27 cellular contexts compared by ENCODE assay signal in the genomic region with DNA sequence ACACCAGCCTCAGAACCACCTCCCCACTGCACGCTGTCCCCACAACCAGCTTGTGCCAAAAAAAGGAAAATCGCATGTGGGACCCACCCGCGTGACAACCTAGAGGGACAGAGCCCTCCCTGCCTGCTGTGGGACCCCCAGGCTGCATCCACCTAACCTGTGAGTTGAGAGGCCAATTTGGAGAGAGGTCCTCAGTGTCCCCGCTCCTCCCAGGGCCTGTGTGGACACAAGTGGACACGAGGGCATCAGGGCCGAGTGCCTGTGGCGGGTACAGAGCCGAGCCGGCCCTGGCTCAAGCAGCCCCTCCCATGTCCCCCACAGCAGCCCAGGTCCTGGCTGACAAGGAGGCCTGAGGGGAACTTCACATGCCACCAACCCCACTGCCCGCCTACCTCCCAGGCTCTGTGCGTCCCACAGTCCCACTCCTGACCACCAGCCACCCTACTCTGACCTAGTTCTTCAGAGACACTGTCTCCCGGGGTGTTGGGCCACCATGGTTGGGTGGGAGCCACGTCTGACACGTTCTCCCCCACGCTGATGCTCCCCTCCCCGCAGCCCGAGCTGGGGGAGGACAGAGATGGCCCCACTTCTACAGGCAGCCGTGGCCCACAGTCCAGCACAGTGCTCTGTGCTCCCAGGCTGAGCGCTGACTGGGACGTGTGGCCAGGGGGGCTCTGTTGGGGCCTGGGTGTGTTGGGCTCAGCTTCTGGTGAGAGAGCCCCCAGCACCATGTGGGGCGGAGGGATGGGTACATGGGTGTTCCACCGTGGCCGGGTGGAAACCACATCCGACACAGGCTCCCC. TPM values are rescaled to one million over a fixed set of nuclear protein-coding genes. Genes with fewer than 3 reads are reported as not detected.
A peak's percentile ranks its signal among the peaks of the same experiment; 100 is the strongest.
DNase-seq lines count a peak whose midpoint lies in the region; ATAC-seq and TF ChIP-seq lines count a peak whose summit lies in the region.
"Had no signal": no experiment of that assay in that cellular context is flagged by ENCODE, and none has a peak within 500 bp of the region (broad histone marks: within the 10 kb centered on the region; RNA-seq: fewer than 3 reads in every experiment).

No MANE protein-coding gene starts in this region.

- no peak overlapping the region for H4K8ac ChIP-seq in IMR-90 (ENCODE audit: low read depth in 2 of 2, low read length in 2 of 2)

- H2AK5ac ChIP-seq in IMR-90 (ENCODE audit: low read depth, low read length): no peak overlapping the region

- no peak overlapping the region for H3K4ac ChIP-seq in IMR-90 (ENCODE audit: low read depth, low read length)

- H3K27me3 ChIP-seq in IMR-90 (ENCODE audit: control insufficient read depth, insufficient read depth, low read length) (no peaks in the 10 kb centered on the region), endodermal cell (ENCODE audit: control insufficient read depth, insufficient read depth, low read length, poor library complexity, severe bottlenecking) (no peaks in the 10 kb centered on the region), prostate gland (replicated peaks; ENCODE audit: insufficient read depth) (no peaks in the 10 kb centered on the region)
- H3K27me3 ChIP-seq: adrenal gland, dorsolateral prefrontal cortex, esophagus squamous epithelium, foreskin keratinocyte, tibial artery had no signal

- ATAC-seq in left ventricle myocardium superior: no peak
- no peak for ATAC-seq in Right ventricle myocardium inferior
- no peak for ATAC-seq in IMR-90 (ENCODE audit: low read depth)
- no peak for ATAC-seq in HG03025 (IDR thresholded peaks at IDR 0.05; ENCODE audit: low FRiP score, unreplicated experiment)
- ATAC-seq: activated CD8-positive, alpha-beta memory T cell treated with anti-CD3 and anti-CD28 coated beads, Interleukin-2, amount 10 ng/mL, durations not matched to agents 7 days and 5 days had no signal

- no TSS peak for BruUV-seq in IMR-90 (replicated peaks; lab: Mats Ljungman, UMichigan)

- dilution Hi-C loops in IMR-90 (cut with HindIII; ENCODE audit: low sequenced_read_pairs, unreplicated experiment): no loop called here

- peak overlapping the region; percentile 13 for H2AFZ ChIP-seq in IMR-90 (replicated peaks; ENCODE audit: low read length, poor library complexity)
- H2AFZ ChIP-seq: parathyroid adenoma had no signal

- H4K20me1 ChIP-seq in IMR-90 (ENCODE audit: insufficient read depth, low read length): peaks cover 34% of the 10 kb centered on the region

- no peak for TF ChIP-seq POLR2A in IMR-90 (IDR thresholded peaks at IDR 0.05; ENCODE audit: low read depth, low read length)
- TF ChIP-seq POLR2A in prostate gland (IDR thresholded peaks at IDR 0.05): no peak

- H2BK20ac ChIP-seq in IMR-90 (ENCODE audit: low read depth, low read length): no peak overlapping the region

- H3K4me3 ChIP-seq in IMR-90 (ENCODE audit: insufficient read depth, low read depth, low read length): no peak overlapping the region
- no peak overlapping the region for H3K4me3 ChIP-seq in endodermal cell (ENCODE audit: low read length)
- H3K4me3 ChIP-seq in prostate gland: no peak overlapping the region
- H3K4me3 ChIP-seq: adrenal gland, dorsolateral prefrontal cortex, esophagus squamous epithelium, K562, tibial artery had no signal

- H3K4me3 Mint-ChIP-seq in endodermal cell (no peak overlapping the region), progenitor cell of endocrine pancreas (ENCODE audit: low read depth) (no peak overlapping the region)
- H3K4me3 Mint-ChIP-seq: activated CD8-positive, alpha-beta memory T cell treated with anti-CD3 and anti-CD28 coated beads, Interleukin-2, amount 10 ng/mL, durations not matched to agents 7 days and 5 days; B cell; brain; memory B cell; neural crest cell; T-helper 1 cell treated with Interleukin-12 subunit alpha and Interleukin-12 subunit beta and Interleukin-4 antibody, amounts not matched to agents 30 μg/mL and 1 μg/mL, for 36 hours had no signal

- H3K4me1 ChIP-seq in IMR-90 (ENCODE audit: control insufficient read depth, insufficient read depth, low read length) (no peaks in the 10 kb centered on the region), endodermal cell (ENCODE audit: control insufficient read depth, insufficient read depth, low read length) (no peaks in the 10 kb centered on the region), prostate gland (replicated peaks) (no peaks in the 10 kb centered on the region)
- H3K4me1 ChIP-seq: adrenal gland, foreskin keratinocyte, parathyroid adenoma, tibial artery had no signal

- peak overlapping the region; percentile 24 for H2AK9ac ChIP-seq in IMR-90 (replicated peaks; ENCODE audit: low read depth, low read length, poor library complexity)

- H3K79me1 ChIP-seq in IMR-90 (ENCODE audit: low read depth in 1 of 2, low read length in 2 of 2): peaks cover 13 to 17% of the 10 kb centered on the region in 2 experiments

- H3K9ac ChIP-seq in IMR-90 (ENCODE audit: low read depth, low read length) (no peak overlapping the region), endodermal cell (ENCODE audit: extremely low read depth, low read length, poor library complexity, severe bottlenecking) (no peak overlapping the region)
- H3K9ac ChIP-seq: parathyroid adenoma had no signal

- in situ Hi-C loops in IMR-90 (cut with MboI; ENCODE audit: low sequenced_read_pairs): loop anchor here (25.0 kb wide), 1 partner anchor 408 kb away; no protein-coding TSS in a partner anchor

- DNase-seq in left ventricle myocardium superior (peak; percentile 29), Right ventricle myocardium inferior (ENCODE audit: missing footprints) (no peak), IMR-90 (no peak), endodermal cell (peak; percentile 27), progenitor cell of endocrine pancreas (ENCODE audit: low spot score, unreplicated experiment) (no peak), prostate gland (ENCODE audit: low spot score) (no peak), activated gamma-delta T cell treated with Interleukin-2 at 50 U/mL for 16 hours (no peak)
- DNase-seq: activated CD4-positive, CD25-positive, alpha-beta regulatory T cell; activated CD8-positive, alpha-beta memory T cell treated with anti-CD3 and anti-CD28 coated beads, Interleukin-2, amount 10 ng/mL, durations not matched to agents 7 days and 5 days; activated T-cell treated with anti-CD3 and anti-CD28 coated beads, Interleukin-2, amount 50 U/mL, for 48 hours; DMS 273 treated with DMSO at 0.1 percent for 48 hours; esophagus squamous epithelium; HCEC 1CT; RPMI8226; stimulated activated CD4-positive, alpha-beta T cell treated with anti-CD3 and anti-CD28 coated beads, Interleukin-2, amount 100 ng/mL, for 48 hours had no signal

- WGBS in IMR-90 (ENCODE audit: extremely low coverage in 2 of 2, insufficient read length in 1 of 2), 2 experiments: 92% methylated on average over 12 of the region's 25 CpGs; no CpG with 5 or more reads in 1 of the 2 experiments
- WGBS in endodermal cell (ENCODE audit: insufficient coverage in 1 of 2, insufficient read length in 1 of 2), 2 experiments: 93 to 97% methylated on average over 15 to 25 of the region's 25 CpGs
- 80% methylated on average over 23 of the region's 25 CpGs for WGBS in prostate gland

- no peaks in the 10 kb centered on the region for H3K27me3 Mint-ChIP-seq in endodermal cell (ENCODE audit: insufficient read depth)
- H3K27me3 Mint-ChIP-seq in progenitor cell of endocrine pancreas: no peaks in the 10 kb centered on the region
- H3K27me3 Mint-ChIP-seq: activated CD8-positive, alpha-beta memory T cell treated with anti-CD3 and anti-CD28 coated beads, Interleukin-2, amount 10 ng/mL, durations not matched to agents 7 days and 5 days; B cell; brain; memory B cell had no signal

- H2BK15ac ChIP-seq in IMR-90 (ENCODE audit: low read depth, low read length): no peak overlapping the region

- no peak for TF ChIP-seq CTCF in IMR-90 (conservative IDR thresholded peaks at IDR 0.05; ENCODE audit: low read depth, low read length)
- TF ChIP-seq CTCF in endodermal cell (conservative IDR thresholded peaks at IDR 0.05): no peak
- TF ChIP-seq CTCF in progenitor cell of endocrine pancreas (IDR thresholded peaks at IDR 0.05; ENCODE audit: unreplicated experiment): no peak
- TF ChIP-seq CTCF in prostate gland (IDR thresholded peaks at IDR 0.05): no peak

- POLR2A ChIA-PET in IMR-90 (lab: Charles Lee; ENCODE audit: unreplicated experiment): no interaction called here

- intact Hi-C loops in left ventricle myocardium superior (cut with micrococcal nuclease) (loop anchor here (10.0 kb wide), 1 partner anchor 75 kb away; no protein-coding TSS in a partner anchor), Right ventricle myocardium inferior (cut with DNase I) (no loop called here), IMR-90 (cut with micrococcal nuclease) (no loop called here), prostate gland (cut with DNase I) (no loop called here)

- no peak overlapping the region for H4K91ac ChIP-seq in IMR-90 (ENCODE audit: insufficient read depth, low read depth, low read length)

- H3K9me3 Mint-ChIP-seq in endodermal cell (no peaks in the 10 kb centered on the region), progenitor cell of endocrine pancreas (ENCODE audit: low read depth) (no peaks in the 10 kb centered on the region)
- H3K9me3 Mint-ChIP-seq: brain; memory B cell; neural crest cell; T-helper 1 cell treated with Interleukin-12 subunit alpha and Interleukin-12 subunit beta and Interleukin-4 antibody, amounts not matched to agents 30 μg/mL and 1 μg/mL, for 36 hours had no signal

- no peak overlapping the region for H3K18ac ChIP-seq in IMR-90 (ENCODE audit: low read depth, low read length)

- no peak for TF ChIP-seq RAD21 in IMR-90 (IDR thresholded peaks at IDR 0.05; ENCODE audit: low read length)

- peaks cover 67% of the 10 kb centered on the region for H3K36me3 Mint-ChIP-seq in endodermal cell (ENCODE audit: low read depth)
- H3K36me3 Mint-ChIP-seq in progenitor cell of endocrine pancreas (ENCODE audit: insufficient read depth): peaks cover 4% of the 10 kb centered on the region

- no peak overlapping the region for H3K23ac ChIP-seq in IMR-90 (ENCODE audit: low read depth, low read length)

- no peak overlapping the region for H3K14ac ChIP-seq in IMR-90 (replicated peaks; ENCODE audit: low read depth, low read length)

- H2BK120ac ChIP-seq in IMR-90 (ENCODE audit: low read depth, low read length): no peak overlapping the region

- no peak overlapping the region for H3K4me2 ChIP-seq in IMR-90 (ENCODE audit: low read depth, low read length)

- H4K5ac ChIP-seq in IMR-90 (ENCODE audit: low read depth, low read length): no peak overlapping the region

- H3K27ac Mint-ChIP-seq in endodermal cell (no peak overlapping the region), progenitor cell of endocrine pancreas (peak overlapping the region; percentile 52)
- H3K27ac Mint-ChIP-seq: activated CD8-positive, alpha-beta memory T cell treated with anti-CD3 and anti-CD28 coated beads, Interleukin-2, amount 10 ng/mL, durations not matched to agents 7 days and 5 days; B cell; memory B cell; T-helper 1 cell treated with Interleukin-12 subunit alpha and Interleukin-12 subunit beta and Interleukin-4 antibody, amounts not matched to agents 30 μg/mL and 1 μg/mL, for 36 hours had no signal

- no peak overlapping the region for H2BK5ac ChIP-seq in IMR-90 (ENCODE audit: low read depth, low read length, poor library complexity, severe bottlenecking)

- H3K27ac ChIP-seq in IMR-90 (ENCODE audit: insufficient read depth, low read length): no peak overlapping the region
- no peak overlapping the region for H3K27ac ChIP-seq in endodermal cell (ENCODE audit: low read depth, low read length)
- H3K27ac ChIP-seq in prostate gland: peak overlapping the region in 1 of 2 donors; percentile 25
- H3K27ac ChIP-seq: adrenal gland, esophagus squamous epithelium, foreskin keratinocyte, parathyroid adenoma, tibial artery had no signal

- H3K36me3 ChIP-seq in IMR-90 (ENCODE audit: control insufficient read depth, insufficient read depth, low read length) (peaks cover 79% of the 10 kb centered on the region), endodermal cell (ENCODE audit: control insufficient read depth, insufficient read depth, low read length) (peaks cover 49% of the 10 kb centered on the region), prostate gland (peaks cover 32 to 53% of the 10 kb centered on the region in 2 donors)

- no peaks in the 10 kb centered on the region for H3K9me3 ChIP-seq in IMR-90 (ENCODE audit: control insufficient read depth, insufficient read depth, low read length)
- no peaks in the 10 kb centered on the region for H3K9me3 ChIP-seq in endodermal cell (ENCODE audit: control insufficient read depth, low read length)
- no peaks in the 10 kb centered on the region for H3K9me3 ChIP-seq in prostate gland
- H3K9me3 ChIP-seq: adrenal gland, esophagus squamous epithelium, tibial artery had no signal

- no peak overlapping the region for H3K56ac ChIP-seq in IMR-90 (ENCODE audit: extremely low read depth, insufficient read depth, low read length)

- H3K9me1 ChIP-seq in IMR-90 (ENCODE audit: insufficient read depth, low read length): peaks cover 3% of the 10 kb centered on the region; the same call in 1 of the 2 replicates

- no peaks in the 10 kb centered on the region for H3K4me1 Mint-ChIP-seq in endodermal cell
- H3K4me1 Mint-ChIP-seq in progenitor cell of endocrine pancreas (ENCODE audit: low read depth): no peaks in the 10 kb centered on the region
- H3K4me1 Mint-ChIP-seq: activated CD8-positive, alpha-beta memory T cell treated with anti-CD3 and anti-CD28 coated beads, Interleukin-2, amount 10 ng/mL, durations not matched to agents 7 days and 5 days; B cell; neural crest cell had no signal

- CTCF ChIA-PET in IMR-90 (lab: Yijun Ruan, JAX): no interaction called here

RNA-seq across cellular contexts. Expression of a gene that starts 19.2 kb away (rescaled TPM):
- 14.5 TPM for total RNA-seq in left ventricle myocardium superior
- 15.5 TPM for total RNA-seq in Right ventricle myocardium inferior
- 10.3 and 10.4 TPM in 2 replicates for total RNA-seq in IMR-90 (2012; rRNA removed)
- 21.4 and 22.9 TPM in 2 replicates for polyA plus RNA-seq in IMR-90 (2012; rRNA removed)
- polyA plus RNA-seq in IMR-90 (2012; cell fraction: cytosol; rRNA removed): 16.7 and 25.0 TPM in 2 replicates
- polyA plus RNA-seq in IMR-90 (2012; cell fraction: nucleus; rRNA removed; ENCODE audit: low replicate concordance): 94.1 and 274 TPM in 2 replicates
- total RNA-seq in endodermal cell: 10 to 100 TPM; 22.2 to 22.9 TPM
- 17.4 TPM for polyA plus RNA-seq in endodermal cell (2013, experiment 1 of 2)
- polyA plus RNA-seq in endodermal cell (2013, experiment 2 of 2): 17.2 TPM
- total RNA-seq in progenitor cell of endocrine pancreas: 24.3 and 24.7 TPM in 2 replicates
- total RNA-seq in prostate gland: 10 to 100 TPM; 51.8 to 58.5 TPM

RNA-seq across cellular contexts. Expression of a gene that starts 24.8 kb away (rescaled TPM):
- total RNA-seq in left ventricle myocardium superior: 18.4 TPM
- 17.5 TPM for total RNA-seq in Right ventricle myocardium inferior
- total RNA-seq in IMR-90 (2012; rRNA removed): 10.0 and 10.8 TPM in 2 replicates
- 28.6 and 30.9 TPM in 2 replicates for polyA plus RNA-seq in IMR-90 (2012; rRNA removed)
- 7.5 and 13.6 TPM in 2 replicates for polyA plus RNA-seq in IMR-90 (2012; cell fraction: cytosol; rRNA removed)
- polyA plus RNA-seq in IMR-90 (2012; cell fraction: nucleus; rRNA removed; ENCODE audit: low replicate concordance): 185 and 466 TPM in 2 replicates
- 10 to 100 TPM; 43.7 to 46.0 TPM for total RNA-seq in endodermal cell
- 39.7 TPM for polyA plus RNA-seq in endodermal cell (2013, experiment 1 of 2)
- 35.7 TPM for polyA plus RNA-seq in endodermal cell (2013, experiment 2 of 2)
- total RNA-seq in progenitor cell of endocrine pancreas: 62.0 and 70.9 TPM in 2 replicates
- 100 to 1,000 TPM in 1 of 2 donors, 10 to 100 TPM in 1; 56.3 to 117 TPM for total RNA-seq in prostate gland

RNA-seq across cellular contexts. Expression of a gene that starts 31.1 kb away (rescaled TPM):
- total RNA-seq in left ventricle myocardium superior (12.7 TPM), Right ventricle myocardium inferior (14.5 TPM), IMR-90 (2012; rRNA removed) (3.6 and 3.9 TPM in 2 replicates), endodermal cell (10 to 100 TPM; 57.2 to 62.8 TPM), progenitor cell of endocrine pancreas (73.8 and 81.5 TPM in 2 replicates), prostate gland (10 to 100 TPM; 36.9 to 41.3 TPM)
- 35.2 and 35.7 TPM in 2 replicates for polyA plus RNA-seq in IMR-90 (2012; rRNA removed)
- 18.7 and 22.6 TPM in 2 replicates for polyA plus RNA-seq in IMR-90 (2012; cell fraction: cytosol; rRNA removed)
- polyA plus RNA-seq in IMR-90 (2012; cell fraction: nucleus; rRNA removed; ENCODE audit: low replicate concordance): 264 and 926 TPM in 2 replicates
- polyA plus RNA-seq in endodermal cell (2013, experiment 1 of 2): 33.2 TPM
- polyA plus RNA-seq in endodermal cell (2013, experiment 2 of 2): 25.5 TPM

RNA-seq across cellular contexts. Expression of a gene that starts 34.3 kb away (rescaled TPM):
- total RNA-seq in left ventricle myocardium superior: 23.8 TPM
- 22.3 TPM for total RNA-seq in Right ventricle myocardium inferior
- total RNA-seq in IMR-90 (2012; rRNA removed): 13.4 and 13.9 TPM in 2 replicates
- polyA plus RNA-seq in IMR-90 (2012; rRNA removed): 42.7 and 45.3 TPM in 2 replicates
- 32.3 and 48.5 TPM in 2 replicates for polyA plus RNA-seq in IMR-90 (2012; cell fraction: cytosol; rRNA removed)
- 188 and 434 TPM in 2 replicates for polyA plus RNA-seq in IMR-90 (2012; cell fraction: nucleus; rRNA removed; ENCODE audit: low replicate concordance)
- total RNA-seq in endodermal cell: 10 to 100 TPM; 49.6 to 56.4 TPM
- 34.2 TPM for polyA plus RNA-seq in endodermal cell (2013, experiment 1 of 2)
- 30.6 TPM for polyA plus RNA-seq in endodermal cell (2013, experiment 2 of 2)
- 39.4 and 42.1 TPM in 2 replicates for total RNA-seq in progenitor cell of endocrine pancreas
- total RNA-seq in prostate gland: 10 to 100 TPM; 39.1 to 43.1 TPM

RNA-seq across cellular contexts. Expression of a gene that starts 41.5 kb away (rescaled TPM):
- total RNA-seq in left ventricle myocardium superior (15.8 TPM), Right ventricle myocardium inferior (18.2 TPM), IMR-90 (2012; rRNA removed) (35.6 and 41.0 TPM in 2 replicates), endodermal cell (10 to 100 TPM; 46.5 to 57.0 TPM), progenitor cell of endocrine pancreas (53.7 and 54.6 TPM in 2 replicates), prostate gland (10 to 100 TPM in 1 of 2 donors, 1 to 10 TPM in 1; 8.4 to 18.0 TPM)
- 56.3 and 59.9 TPM in 2 replicates for polyA plus RNA-seq in IMR-90 (2012; rRNA removed)
- polyA plus RNA-seq in IMR-90 (2012; cell fraction: cytosol; rRNA removed): 42.8 and 49.5 TPM in 2 replicates
- 269 and 452 TPM in 2 replicates for polyA plus RNA-seq in IMR-90 (2012; cell fraction: nucleus; rRNA removed; ENCODE audit: low replicate concordance)
- 14.6 TPM for polyA plus RNA-seq in endodermal cell (2013, experiment 1 of 2)
- polyA plus RNA-seq in endodermal cell (2013, experiment 2 of 2): 13.5 TPM

Comparison
In these comparisons a context has a peak if more than half of its experiments do, and no peak if none do; other contexts are left out.
1. DNase-seq: peak in left ventricle myocardium superior (single experiment) and endodermal cell (single experiment); none in Right ventricle myocardium inferior (single experiment), IMR-90 (single experiment), progenitor cell of endocrine pancreas (single experiment), prostate gland (single experiment) and activated gamma-delta T cell treated with Interleukin-2 at 50 U/mL for 16 hours (single experiment).